Comparison of ENCODE assay signal across 20 cellular contexts in the genomic region with DNA sequence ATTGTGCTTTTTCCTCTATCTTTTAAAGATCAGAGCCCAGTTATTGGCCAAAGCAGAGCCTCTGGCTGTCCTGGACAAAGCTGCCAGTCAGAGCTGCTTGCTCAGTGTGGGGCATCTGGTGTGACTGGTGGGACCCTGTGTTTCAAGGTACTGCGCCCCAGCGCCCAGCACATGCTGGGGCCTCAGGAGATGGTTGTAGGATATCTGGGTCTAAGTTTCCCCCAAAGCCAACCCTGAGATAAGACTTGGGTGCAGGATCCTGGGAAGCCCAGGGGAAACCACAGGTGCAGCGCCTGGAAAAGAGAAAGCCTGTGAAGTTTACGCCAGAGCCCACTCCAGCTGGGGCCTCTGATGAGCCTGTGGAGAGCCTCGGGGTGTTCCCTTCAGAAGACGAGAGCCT.
DNase-seq lines count a peak whose midpoint lies in the region; ATAC-seq and TF ChIP-seq lines count a peak whose summit lies in the region.
"Had no signal": no experiment of that assay in that cellular context is flagged by ENCODE, and none has a peak within 500 bp of the region (broad histone marks: within the 10 kb centered on the region; RNA-seq: fewer than 3 reads in every experiment).

No MANE protein-coding gene starts in this region.

- H3K27ac ChIP-seq in KMS-11 (peak overlapping the region; percentile 19; the same call in 1 of the 2 replicates), epithelial cell of prostate (peak overlapping the region; percentile 47)
- H3K27ac ChIP-seq: 22Rv1; BLaER1 treated with 17β-estradiol and CSF1 and Interleukin-3, amounts not matched to agents 10 nM and 100 nM; GM23248 had no signal

- intact Hi-C loops in posterior vena cava (cut with DNase I), result no loop called here
- intact Hi-C loops in activated CD4-positive, alpha-beta memory T cell treated with anti-CD3 and anti-CD28 coated beads for 36 hours (cut with micrococcal nuclease), result no loop called here

- peaks cover 11% of the 10 kb centered on the region for H3K27me3 Mint-ChIP-seq in activated CD4-positive, alpha-beta memory T cell treated with anti-CD3 and anti-CD28 coated beads for 36 hours

- no peaks in the 10 kb centered on the region for H3K9me3 Mint-ChIP-seq in activated CD4-positive, alpha-beta memory T cell treated with anti-CD3 and anti-CD28 coated beads for 36 hours
- H3K9me3 Mint-ChIP-seq: CD4-positive, alpha-beta T cell had no signal

- CTCF ChIA-PET in activated CD4-positive, alpha-beta memory T cell treated with anti-CD3 and anti-CD28 coated beads for 36 hours (lab: Charles Lee), result no interaction called here

- H3K4me3 ChIP-seq in KMS-11 (IDR thresholded peaks at IDR 0.05; ENCODE audit: insufficient read depth, low read depth, low read length), result no peak overlapping the region
- H3K4me3 ChIP-seq: BLaER1 treated with 17β-estradiol and CSF1 and Interleukin-3, amounts not matched to agents 10 nM and 100 nM; GM12878; GM23248 had no signal

- no peak overlapping the region for H3K4me3 Mint-ChIP-seq in activated CD4-positive, alpha-beta memory T cell treated with anti-CD3 and anti-CD28 coated beads for 36 hours
- H3K4me3 Mint-ChIP-seq: CD14-positive monocyte; CD4-positive, alpha-beta T cell; CD8-positive, alpha-beta memory T cell had no signal

- H3K4me1 Mint-ChIP-seq in activated CD4-positive, alpha-beta memory T cell treated with anti-CD3 and anti-CD28 coated beads for 36 hours (ENCODE audit: low read depth), result no peaks in the 10 kb centered on the region
- H3K4me1 Mint-ChIP-seq: CD14-positive monocyte; CD8-positive, alpha-beta memory T cell had no signal

- POLR2A ChIA-PET in activated CD4-positive, alpha-beta memory T cell treated with anti-CD3 and anti-CD28 coated beads for 36 hours (lab: Charles Lee), result no interaction called here

- peaks cover 4% of the 10 kb centered on the region for H3K36me3 ChIP-seq in KMS-11 (ENCODE audit: insufficient read depth)
- H3K36me3 ChIP-seq: BE2C; BLaER1 treated with 17β-estradiol and CSF1 and Interleukin-3, amounts not matched to agents 10 nM and 100 nM had no signal

- H3K4me2 ChIP-seq in KMS-11, result no peak overlapping the region
- H3K4me2 ChIP-seq: BLaER1 treated with 17β-estradiol and CSF1 and Interleukin-3, amounts not matched to agents 10 nM and 100 nM had no signal

- H3K9ac ChIP-seq in KMS-11, result no peak overlapping the region
- H3K9ac ChIP-seq: BLaER1 treated with 17β-estradiol and CSF1 and Interleukin-3, amounts not matched to agents 10 nM and 100 nM; GM23248 had no signal

- TF ChIP-seq CTCF in KMS-11 (conservative IDR thresholded peaks at IDR 0.05; ENCODE audit: low read depth, low read length), result no peak

- no peak overlapping the region for H2AFZ ChIP-seq in KMS-11 (ENCODE audit: low read depth)
- H2AFZ ChIP-seq: GM23248 had no signal

- no peak overlapping the region for H3K27ac Mint-ChIP-seq in activated CD4-positive, alpha-beta memory T cell treated with anti-CD3 and anti-CD28 coated beads for 36 hours
- H3K27ac Mint-ChIP-seq: CD14-positive monocyte; CD4-positive, alpha-beta T cell; CD8-positive, alpha-beta memory T cell had no signal

- H3K36me3 Mint-ChIP-seq in activated CD4-positive, alpha-beta memory T cell treated with anti-CD3 and anti-CD28 coated beads for 36 hours, result no peaks in the 10 kb centered on the region
- H3K36me3 Mint-ChIP-seq: CD14-positive monocyte had no signal

- DNase-seq in epithelial cell of prostate (ENCODE audit: low read depth, low spot score) (no peak), posterior vena cava (ENCODE audit: low spot score) (peak; percentile 51)
- no peak for DNase-seq in activated CD4-positive, alpha-beta memory T cell treated with anti-CD3 and anti-CD28 coated beads for 36 hours
- DNase-seq: BE2C; CD4-positive, alpha-beta T cell; CD8-positive, alpha-beta memory T cell; DMS 273 treated with DMSO at 0.1 percent for 48 hours; DMS79; EL; GDM1; GM23248; H7; HCEC 1CT had no signal

- no peaks in the 10 kb centered on the region for H3K79me2 ChIP-seq in KMS-11 (ENCODE audit: insufficient read depth, low read depth)

- peaks cover 27% of the 10 kb centered on the region for H3K4me1 ChIP-seq in KMS-11 (ENCODE audit: low read depth, poor library complexity, severe bottlenecking)
- H3K4me1 ChIP-seq: BE2C; BLaER1 treated with 17β-estradiol and CSF1 and Interleukin-3, amounts not matched to agents 10 nM and 100 nM had no signal

- ATAC-seq in HG02981 (IDR thresholded peaks at IDR 0.05; ENCODE audit: unreplicated experiment), result no peak
- ATAC-seq in GM19328 (IDR thresholded peaks at IDR 0.05; ENCODE audit: unreplicated experiment), result no peak
- ATAC-seq: GM12878 had no signal

- H3K27me3 ChIP-seq in KMS-11 (ENCODE audit: insufficient read depth, low read depth), result no peaks in the 10 kb centered on the region
- H3K27me3 ChIP-seq: BE2C; BLaER1 treated with 17β-estradiol and CSF1 and Interleukin-3, amounts not matched to agents 10 nM and 100 nM had no signal

- H4K20me1 ChIP-seq in KMS-11 (ENCODE audit: insufficient read depth), result no peaks in the 10 kb centered on the region
- H4K20me1 ChIP-seq: BLaER1 treated with 17β-estradiol and CSF1 and Interleukin-3, amounts not matched to agents 10 nM and 100 nM had no signal
